ENCODE assay signal across 15 cellular contexts in the genomic region with DNA sequence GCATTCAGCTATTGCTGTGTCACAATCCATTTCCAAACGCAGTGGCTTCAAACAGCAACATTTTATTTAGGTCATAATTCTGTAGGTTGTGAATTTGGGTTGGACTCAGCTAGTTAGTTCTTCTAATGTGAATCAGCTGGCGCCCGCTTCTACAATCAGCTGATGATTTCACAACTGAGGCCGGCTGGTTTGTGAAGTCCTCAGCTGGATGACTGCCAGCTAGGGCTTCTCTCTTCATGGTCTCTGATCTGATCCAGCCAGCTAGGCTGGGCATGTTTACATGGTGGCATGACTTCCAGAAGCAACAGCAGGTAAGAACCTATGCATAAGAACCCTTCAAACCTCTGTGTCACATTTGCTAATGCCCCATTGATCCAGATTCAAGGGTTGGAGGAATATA.
DNase-seq lines count a peak whose midpoint lies in the region; ATAC-seq and TF ChIP-seq lines count a peak whose summit lies in the region.
"Had no signal": no experiment of that assay in that cellular context is flagged by ENCODE, and none has a peak within 500 bp of the region (broad histone marks: within the 10 kb centered on the region; RNA-seq: fewer than 3 reads in every experiment).

No MANE protein-coding gene starts in this region.

- CTCF ChIA-PET in A673 (lab: Charles Lee): no interaction called here

- H3K9me2 ChIP-seq in GM23248 (ENCODE audit: insufficient read depth) (no peaks in the 10 kb centered on the region), GM23338 (ENCODE audit: insufficient read depth) (no peaks in the 10 kb centered on the region)

- H3K36me3 ChIP-seq in A673 (ENCODE audit: insufficient read depth, low read length, poor library complexity, severe bottlenecking): no peaks in the 10 kb centered on the region
- no peaks in the 10 kb centered on the region for H3K36me3 ChIP-seq in GM23248 (ENCODE audit: low read depth)
- no peaks in the 10 kb centered on the region for H3K36me3 ChIP-seq in SJCRH30
- H3K36me3 ChIP-seq in vagina: no peaks in the 10 kb centered on the region
- no peaks in the 10 kb centered on the region for H3K36me3 ChIP-seq in GM23338 (ENCODE audit: insufficient read depth)
- H3K36me3 ChIP-seq: BLaER1, prostate gland had no signal

- no peak for TF ChIP-seq POLR2A in vagina (IDR thresholded peaks at IDR 0.05)

- no peak overlapping the region for H3K4me3 ChIP-seq in A673 (ENCODE audit: low read depth, low read length, poor library complexity, severe bottlenecking)
- no peak overlapping the region for H3K4me3 ChIP-seq in GM23248
- no peak overlapping the region for H3K4me3 ChIP-seq in SJCRH30
- H3K4me3 ChIP-seq in vagina: no peak overlapping the region
- H3K4me3 ChIP-seq in GM23338: no peak overlapping the region
- H3K4me3 ChIP-seq: BLaER1, prostate gland had no signal

- H3K4me2 ChIP-seq in GM23248 (ENCODE audit: unreplicated experiment) (no peak overlapping the region), GM23338 (no peak overlapping the region)
- H3K4me2 ChIP-seq: BLaER1 had no signal

- H3K27ac ChIP-seq in A673 (ENCODE audit: low read depth, low read length, poor library complexity, severe bottlenecking): no peak overlapping the region
- H3K27ac ChIP-seq in GM23248: no peak overlapping the region
- no peak overlapping the region for H3K27ac ChIP-seq in SJCRH30
- H3K27ac ChIP-seq in vagina: no peak overlapping the region
- H3K27ac ChIP-seq in GM23338 (ENCODE audit: low read depth): no peak overlapping the region
- H3K27ac ChIP-seq: BLaER1, prostate gland had no signal

- H3K4me1 Mint-ChIP-seq in GM23338: peaks cover 12% of the 10 kb centered on the region; the same call in 2 of the 3 replicates
- H3K4me1 Mint-ChIP-seq in T-helper 17 cell: no peaks in the 10 kb centered on the region
- H3K4me1 Mint-ChIP-seq: activated CD4-positive, alpha-beta T cell treated with anti-CD3 and anti-CD28 coated beads for 36 hours had no signal

- H3K4me1 ChIP-seq in A673 (ENCODE audit: insufficient read depth, low read length, poor library complexity, severe bottlenecking): no peaks in the 10 kb centered on the region
- H3K4me1 ChIP-seq in GM23248 (ENCODE audit: insufficient read depth): no peaks in the 10 kb centered on the region
- H3K4me1 ChIP-seq in SJCRH30: no peaks in the 10 kb centered on the region
- no peaks in the 10 kb centered on the region for H3K4me1 ChIP-seq in vagina
- peaks cover 7% of the 10 kb centered on the region; the same call in 1 of the 2 replicates for H3K4me1 ChIP-seq in GM23338 (ENCODE audit: insufficient read depth)
- H3K4me1 ChIP-seq: BLaER1, prostate gland had no signal

- no peak for ATAC-seq in GM23338
- no peak for ATAC-seq in T-helper 17 cell
- no peak for ATAC-seq in HG03025 (IDR thresholded peaks at IDR 0.05; ENCODE audit: low FRiP score, unreplicated experiment)
- ATAC-seq: activated CD4-positive, alpha-beta T cell treated with anti-CD3 and anti-CD28 coated beads for 36 hours had no signal

- BruUV-seq in A673 (replicated peaks; lab: Mats Ljungman, UMichigan): no TSS peak

- no peaks in the 10 kb centered on the region for H4K20me1 ChIP-seq in GM23248 (ENCODE audit: insufficient read depth)
- H4K20me1 ChIP-seq in GM23338 (replicated peaks; ENCODE audit: insufficient read depth): no peaks in the 10 kb centered on the region
- H4K20me1 ChIP-seq: BLaER1 had no signal

- DNase-seq in A673 (ENCODE audit: low spot score) (peak; percentile 30), GM23248 (peak; percentile 44), SJCRH30 (peak; percentile 3 to 25), iris pigment epithelial cell (ENCODE audit: low read depth) (peak; percentile 24), vagina (ENCODE audit: extremely low spot score in 2 of 2) (no peak), GM23338 (ENCODE audit: low spot score) (no peak), T-helper 17 cell (no peak)
- DNase-seq: activated CD4-positive, alpha-beta T cell treated with anti-CD3 and anti-CD28 coated beads for 36 hours; activated gamma-delta T cell; mesendoderm; NCI-H2171 treated with DMSO at 0.1 percent for 48 hours; SW 1271 had no signal

- WGBS in GM23248 (ENCODE audit: low coverage in 1 of 2, low lambda C conversion rate in 2 of 2, missing lambda C conversion rate in 2 of 2), 2 experiments: 31 to 40% methylated on average over 4 of the region's 4 CpGs

- TF ChIP-seq CTCF in A673 (conservative IDR thresholded peaks at IDR 0.05; ENCODE audit: low read depth, low read length) (no peak), vagina (IDR thresholded peaks at IDR 0.05) (no peak), GM23338 (conservative IDR thresholded peaks at IDR 0.05; ENCODE audit: low read depth in 2 of 2) (no peak)

- H3K27me3 ChIP-seq in A673 (replicated peaks; ENCODE audit: insufficient read depth, low read depth, low read length, poor library complexity) (no peaks in the 10 kb centered on the region), GM23248 (replicated peaks; ENCODE audit: insufficient read depth) (no peaks in the 10 kb centered on the region), SJCRH30 (no peaks in the 10 kb centered on the region), vagina (no peaks in the 10 kb centered on the region), GM23338 (ENCODE audit: insufficient read depth) (no peaks in the 10 kb centered on the region)
- H3K27me3 ChIP-seq: BLaER1 had no signal

- H3K27me3 Mint-ChIP-seq in GM23338 (ENCODE audit: insufficient read depth, low read depth, poor library complexity) (no peaks in the 10 kb centered on the region), T-helper 17 cell (no peaks in the 10 kb centered on the region)

- intact Hi-C loops in A673 (cut with micrococcal nuclease; ENCODE audit: unreplicated experiment): no loop called here
- intact Hi-C loops in vagina (cut with DNase I): no loop called here

- no peaks in the 10 kb centered on the region for H3K36me3 Mint-ChIP-seq in GM23338 (ENCODE audit: low read depth)
- peaks cover 2% of the 10 kb centered on the region for H3K36me3 Mint-ChIP-seq in T-helper 17 cell (ENCODE audit: low read depth)

- in situ Hi-C loops in GM23248 (cut with MboI): no loop called here

- H3K4me3 Mint-ChIP-seq in GM23338: no peak overlapping the region
- no peak overlapping the region for H3K4me3 Mint-ChIP-seq in T-helper 17 cell
- H3K4me3 Mint-ChIP-seq: activated CD4-positive, alpha-beta T cell treated with anti-CD3 and anti-CD28 coated beads for 36 hours had no signal

- H3K79me2 ChIP-seq in GM23248 (ENCODE audit: insufficient read depth): no peaks in the 10 kb centered on the region
- no peaks in the 10 kb centered on the region for H3K79me2 ChIP-seq in GM23338 (replicated peaks; ENCODE audit: insufficient read depth)

- no peak overlapping the region for H3K27ac Mint-ChIP-seq in GM23338
- H3K27ac Mint-ChIP-seq in T-helper 17 cell: no peak overlapping the region
- H3K27ac Mint-ChIP-seq: activated CD4-positive, alpha-beta T cell treated with anti-CD3 and anti-CD28 coated beads for 36 hours had no signal

- H3K9ac ChIP-seq in GM23248: no peak overlapping the region
- H3K9ac ChIP-seq: BLaER1 had no signal

- no peak overlapping the region for H2AFZ ChIP-seq in GM23248
- H2AFZ ChIP-seq in GM23338: no peak overlapping the region

- POLR2A ChIA-PET in A673 (lab: Charles Lee; ENCODE audit: low non-redundant PET): no interaction called here

- H3K9me3 ChIP-seq in A673 (ENCODE audit: low read depth, low read length, poor library complexity, severe bottlenecking): no peaks in the 10 kb centered on the region
- no peaks in the 10 kb centered on the region for H3K9me3 ChIP-seq in GM23248 (ENCODE audit: low read depth)
- no peaks in the 10 kb centered on the region for H3K9me3 ChIP-seq in SJCRH30 (replicated peaks)
- H3K9me3 ChIP-seq in vagina: no peaks in the 10 kb centered on the region
- H3K9me3 ChIP-seq in T-helper 17 cell (ENCODE audit: control insufficient read depth, low read length, poor library complexity, severe bottlenecking): no peaks in the 10 kb centered on the region
- H3K9me3 ChIP-seq: BLaER1, prostate gland had no signal

- no peaks in the 10 kb centered on the region for H3K9me3 Mint-ChIP-seq in GM23338

- H3F3A ChIP-seq in GM23248 (ENCODE audit: insufficient read depth) (no peaks in the 10 kb centered on the region), GM23338 (replicated peaks; ENCODE audit: low read depth) (no peaks in the 10 kb centered on the region)

TF ChIP-seq in GM23338, 12 proteins besides CTCF, POLR2A, EP300 and RAD21:
- TF ChIP-seq ZNF331 (CRISPR knock-in tag; IDR thresholded peaks at IDR 0.05; ENCODE audit: low read depth) (no peak), POLR2AphosphoS5 (IDR thresholded peaks at IDR 0.05; ENCODE audit: low read depth) (no peak), EZH2 (IDR thresholded peaks at IDR 0.05; ENCODE audit: low read depth, unreplicated experiment) (no peak), JUNB (IDR thresholded peaks at IDR 0.05; ENCODE audit: unreplicated experiment) (no peak)

Comparison
In these comparisons a context has a peak if more than half of its experiments do, and no peak if none do; other contexts are left out.
1. DNase-seq: peak in A673 (single experiment), GM23248 (single experiment), SJCRH30 (2 of 2) and iris pigment epithelial cell (single experiment); none in vagina (0 of 2), GM23338 (single experiment) and T-helper 17 cell (0 of 3).